Comparison of ENCODE assay signal across 10 cellular contexts in genomic region chr3:183823963-183824362, GRCh38. TPM values are rescaled to one million over a fixed set of nuclear protein-coding genes. Genes with fewer than 3 reads are reported as not detected.
DNase-seq lines count a peak whose midpoint lies in the region; ATAC-seq and TF ChIP-seq lines count a peak whose summit lies in the region.
"Had no signal": no experiment of that assay in that cellular context is flagged by ENCODE, and none has a peak within 500 bp of the region (broad histone marks: within the 10 kb centered on the region; RNA-seq: fewer than 3 reads in every experiment).

No MANE protein-coding gene starts in this region.

- no peaks in the 10 kb centered on the region for H3K9me3 ChIP-seq in lower lobe of right lung
- H3K9me3 ChIP-seq: upper lobe of right lung had no signal

- no peak for ATAC-seq in stimulated activated naive CD8-positive, alpha-beta T cell treated with anti-CD3 and anti-CD28 coated beads, Interleukin-15, Interleukin-2, amounts not matched to agents 100 U/mL and 50 U/mL, for 24 hours
- no peak for ATAC-seq in HG03460 (IDR thresholded peaks at IDR 0.05; ENCODE audit: unreplicated experiment)
- ATAC-seq in lower lobe of right lung, result no peak

- TF ChIP-seq CTCF in glutamatergic neuron (IDR thresholded peaks at IDR 0.05; ENCODE audit: partially characterized antibody, unreplicated experiment) (no peak), GM10266 (IDR thresholded peaks at IDR 0.05; ENCODE audit: control insufficient read depth, insufficient read depth, low read depth, missing control alignments) (no peak), lower lobe of right lung (IDR thresholded peaks at IDR 0.05) (no peak)

- H3K27me3 ChIP-seq in lower lobe of right lung (ENCODE audit: low read depth), result no peaks in the 10 kb centered on the region
- H3K27me3 ChIP-seq: upper lobe of right lung had no signal

- no peaks in the 10 kb centered on the region for H3K27me3 Mint-ChIP-seq in stimulated activated naive CD8-positive, alpha-beta T cell treated with anti-CD3 and anti-CD28 coated beads, Interleukin-15, Interleukin-2, amounts not matched to agents 100 ng/mL and 50 ng/mL, for 24 hours
- peaks cover 13% of the 10 kb centered on the region for H3K27me3 Mint-ChIP-seq in glutamatergic neuron (ENCODE audit: unreplicated experiment)

- H3K9me3 Mint-ChIP-seq in stimulated activated naive CD8-positive, alpha-beta T cell treated with anti-CD3 and anti-CD28 coated beads, Interleukin-15, Interleukin-2, amounts not matched to agents 100 ng/mL and 50 ng/mL, for 24 hours, result no peaks in the 10 kb centered on the region
- H3K9me3 Mint-ChIP-seq in glutamatergic neuron (ENCODE audit: unreplicated experiment), result peaks cover 17% of the 10 kb centered on the region

- peak overlapping the region; percentile 80 for H3K4me3 Mint-ChIP-seq in stimulated activated naive CD8-positive, alpha-beta T cell treated with anti-CD3 and anti-CD28 coated beads, Interleukin-15, Interleukin-2, amounts not matched to agents 100 ng/mL and 50 ng/mL, for 24 hours
- H3K4me3 Mint-ChIP-seq in glutamatergic neuron (ENCODE audit: unreplicated experiment), result peak overlapping the region; percentile 87

- peak overlapping the region; percentile 59 for H3K27ac Mint-ChIP-seq in stimulated activated naive CD8-positive, alpha-beta T cell treated with anti-CD3 and anti-CD28 coated beads, Interleukin-15, Interleukin-2, amounts not matched to agents 100 ng/mL and 50 ng/mL, for 24 hours
- peak overlapping the region; percentile 45 for H3K27ac Mint-ChIP-seq in glutamatergic neuron (ENCODE audit: unreplicated experiment)

- peaks cover 20% of the 10 kb centered on the region for H3K4me1 Mint-ChIP-seq in stimulated activated naive CD8-positive, alpha-beta T cell treated with anti-CD3 and anti-CD28 coated beads, Interleukin-15, Interleukin-2, amounts not matched to agents 100 ng/mL and 50 ng/mL, for 24 hours (ENCODE audit: low read depth)
- H3K4me1 Mint-ChIP-seq in glutamatergic neuron (ENCODE audit: low read depth, unreplicated experiment), result peaks cover 37% of the 10 kb centered on the region

- no peak overlapping the region for H3K27ac ChIP-seq in lower lobe of right lung
- H3K27ac ChIP-seq: upper lobe of right lung had no signal

- H3K4me1 ChIP-seq in lower lobe of right lung, result peaks cover 20% of the 10 kb centered on the region

- no peak for DNase-seq in stimulated activated naive CD8-positive, alpha-beta T cell treated with anti-CD3 and anti-CD28 coated beads, Interleukin-15, Interleukin-2, amounts not matched to agents 100 U/mL and 50 U/mL, for 24 hours
- peak; percentile 41 for DNase-seq in RKO (ENCODE audit: low spot score)
- DNase-seq in glutamatergic neuron, result no peak
- DNase-seq in GM10266 (ENCODE audit: extremely low spot score), result no peak
- no peak for DNase-seq in lower lobe of right lung
- no peak for DNase-seq in foreskin melanocyte
- DNase-seq: NCI-H1436, upper lobe of right lung had no signal

- H3K36me3 ChIP-seq in lower lobe of right lung, result peaks cover 11% of the 10 kb centered on the region

- H3K4me3 ChIP-seq in lower lobe of right lung, result no peak overlapping the region

- intact Hi-C loops in lower lobe of right lung (cut with DNase I), result no loop called here

- H3K36me3 Mint-ChIP-seq in stimulated activated naive CD8-positive, alpha-beta T cell treated with anti-CD3 and anti-CD28 coated beads, Interleukin-15, Interleukin-2, amounts not matched to agents 100 ng/mL and 50 ng/mL, for 24 hours (ENCODE audit: low read depth), result no peaks in the 10 kb centered on the region
- H3K36me3 Mint-ChIP-seq in glutamatergic neuron (ENCODE audit: unreplicated experiment), result peaks cover 4% of the 10 kb centered on the region

RNA-seq across cellular contexts. Expression of gene MAP6D1, which starts 1.4 kb away (rescaled TPM):
- total RNA-seq in glutamatergic neuron (ENCODE audit: unreplicated experiment), result 10.2 TPM
- total RNA-seq in lower lobe of right lung, result 1.9 TPM
